ENCODE assay signal across 8 cellular contexts in the genomic region with DNA sequence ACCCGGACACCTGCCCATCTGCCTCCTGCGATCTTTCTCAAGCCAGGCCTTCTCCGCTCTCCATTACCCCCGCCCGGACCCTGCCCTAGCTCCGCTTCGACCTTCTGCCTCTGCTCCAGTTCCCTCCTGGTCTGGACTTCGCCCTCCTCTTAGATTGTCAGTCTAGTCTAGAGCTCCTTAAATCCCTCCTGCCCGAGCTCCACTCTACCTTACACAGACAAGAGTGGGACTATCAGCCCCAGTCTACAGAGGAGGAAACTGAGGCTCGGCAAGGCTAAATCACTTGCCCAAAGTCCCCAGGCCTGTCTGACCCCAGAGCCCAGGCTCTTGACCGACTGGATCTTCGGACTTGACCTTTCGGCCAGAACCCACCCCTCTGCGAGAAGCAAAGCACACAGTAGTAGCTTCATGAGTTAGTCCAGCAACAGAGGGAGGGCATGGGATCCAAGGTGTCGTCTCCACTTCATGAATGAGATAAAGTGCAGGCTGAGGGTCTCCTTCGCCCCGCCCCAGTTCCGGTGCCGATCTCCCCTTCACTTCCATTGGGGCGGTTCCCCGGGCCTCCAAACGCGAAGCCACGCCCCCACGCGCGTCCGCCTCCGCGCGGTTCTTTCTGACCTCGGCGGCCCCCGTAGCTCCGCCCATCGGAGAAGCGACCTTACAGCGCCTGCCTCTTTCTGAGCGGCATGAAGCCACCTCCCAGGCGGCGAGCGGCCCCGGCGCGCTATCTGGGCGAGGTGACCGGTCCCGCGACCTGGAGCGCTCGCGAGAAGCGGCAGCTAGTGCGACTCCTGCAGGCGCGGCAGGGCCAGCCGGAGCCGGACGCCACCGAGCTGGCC. TPM values are rescaled to one million over a fixed set of nuclear protein-coding genes. Genes with fewer than 3 reads are reported as not detected.
DNase-seq lines count a peak whose midpoint lies in the region; ATAC-seq and TF ChIP-seq lines count a peak whose summit lies in the region.

A gene with protein sequence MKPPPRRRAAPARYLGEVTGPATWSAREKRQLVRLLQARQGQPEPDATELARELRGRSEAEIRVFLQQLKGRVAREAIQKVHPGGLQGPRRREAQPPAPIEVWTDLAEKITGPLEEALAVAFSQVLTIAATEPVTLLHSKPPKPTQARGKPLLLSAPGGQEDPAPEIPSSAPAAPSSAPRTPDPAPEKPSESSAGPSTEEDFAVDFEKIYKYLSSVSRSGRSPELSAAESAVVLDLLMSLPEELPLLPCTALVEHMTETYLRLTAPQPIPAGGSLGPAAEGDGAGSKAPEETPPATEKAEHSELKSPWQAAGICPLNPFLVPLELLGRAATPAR (plus strand): TSS at position 658 of the 839 bp plus-strand sequence. CDS start 29 bp downstream, at position 687.

- peak within 1 kb of the TSS; percentile 61 for H3K4me2 ChIP-seq in trophoblast cell (ENCODE audit: low read length)

- peak within 1 kb of the TSS; percentile 77 for H2BK5ac ChIP-seq in trophoblast cell (ENCODE audit: low read depth, low read length, poor library complexity)

- H3K4me3 ChIP-seq in trophoblast cell (ENCODE audit: low read depth, low read length) (peak within 1 kb of the TSS; percentile 78), transverse colon (peak within 1 kb of the TSS; percentile 67 to 83 (median 71))

- no peak for TF ChIP-seq CTCF in GM10248 (IDR thresholded peaks at IDR 0.05; ENCODE audit: control extremely low read depth, extremely low read depth, low read depth, missing control alignments)
- no peak for TF ChIP-seq CTCF in transverse colon (IDR thresholded peaks at IDR 0.05)

- peaks cover 2% of the 10 kb centered on the region for H3K79me2 ChIP-seq in trophoblast cell (ENCODE audit: control insufficient read depth, insufficient read depth, low read length, poor library complexity)

- H4K91ac ChIP-seq in trophoblast cell (ENCODE audit: low read depth, low read length) = peak within 1 kb of the TSS; percentile 73

- DNase-seq in GM10248 (ENCODE audit: extremely low spot score) (peak; percentile 92), NCI-H1417 (lab: John Stamatoyannopoulos, UW) (peak; percentile 85 to 99 (median 98)), SW 1271 (lab: John Stamatoyannopoulos, UW) (peak; percentile 86 to 90), Right ventricle myocardium superior (peak; percentile 99), trophoblast cell (peak; percentile 86 to 94), transverse colon (peak; percentile 98)
- peak; percentile 91 for DNase-seq in activated naive CD8-positive, alpha-beta T cell treated with anti-CD3 and anti-CD28 coated beads, Interleukin-2, amount 50 U/mL, for 16 hours (ENCODE audit: low read depth, low spot score)

- peak within 1 kb of the TSS; percentile 75 for H4K12ac ChIP-seq in trophoblast cell (ENCODE audit: low read depth, low read length)

- intact Hi-C loops in Right ventricle myocardium superior (cut with DNase I) (no loop called here), transverse colon (cut with DNase I; ENCODE audit: low total_unique reads) (no loop called here)

- TF ChIP-seq POLR2A in transverse colon (IDR thresholded peaks at IDR 0.05) = peak; percentile 36

- H3K23ac ChIP-seq in trophoblast cell (ENCODE audit: low read length) = no peak within 1 kb of the TSS

- H3K14ac ChIP-seq in trophoblast cell (ENCODE audit: low read length) = peak within 1 kb of the TSS; percentile 79

- peak within 1 kb of the TSS; percentile 35 for H2BK120ac ChIP-seq in trophoblast cell (ENCODE audit: insufficient read depth, low read length, poor library complexity)

- H2AK5ac ChIP-seq in trophoblast cell (ENCODE audit: low read length) = peak within 1 kb of the TSS; percentile 39

- H2AFZ ChIP-seq in trophoblast cell (ENCODE audit: insufficient read depth, low read length, poor library complexity) = peak within 1 kb of the TSS; percentile 48

- peak within 1 kb of the TSS; percentile 91 for H3K18ac ChIP-seq in trophoblast cell (ENCODE audit: low read length)

- peaks cover 4% of the 10 kb centered on the region for H3K9me3 ChIP-seq in trophoblast cell (ENCODE audit: insufficient read depth, low read depth, low read length)
- no peaks in the 10 kb centered on the region for H3K9me3 ChIP-seq in transverse colon

- peaks cover 31% of the 10 kb centered on the region for H3K27me3 ChIP-seq in trophoblast cell (ENCODE audit: insufficient read depth, low read length)
- peaks cover 48% of the 10 kb centered on the region for H3K27me3 ChIP-seq in transverse colon

- H3K4ac ChIP-seq in trophoblast cell (ENCODE audit: low read depth, low read length) = peak within 1 kb of the TSS; percentile 8

- POLR2A ChIA-PET in GM10248 (lab: Yijun Ruan, JAX) = interaction anchor here (1.2 to 2.9 kb wide), 5 partner anchors 12 to 51 kb away, joined by 3 to 18 read pairs (median 5); a partner anchor contains a TSS

- TF ChIP-seq EP300 in transverse colon (IDR thresholded peaks at IDR 0.05; ENCODE audit: low read depth) = peak; percentile 30

- H4K8ac ChIP-seq in trophoblast cell (ENCODE audit: low read depth, low read length) = peak within 1 kb of the TSS; percentile 91

- H3K36me3 ChIP-seq in trophoblast cell (ENCODE audit: control insufficient read depth in 1 of 2, insufficient read depth in 2 of 2, low read length in 2 of 2) (peaks cover 20 to 22% of the 10 kb centered on the region in 2 experiments), transverse colon (peaks cover 0 to 10% (median 0%) of the 10 kb centered on the region in 4 donors)

- H3K4me1 ChIP-seq in trophoblast cell (ENCODE audit: control insufficient read depth in 1 of 2, insufficient read depth in 2 of 2, low read length in 2 of 2) (peaks cover 16 to 23% of the 10 kb centered on the region in 2 experiments), transverse colon (peaks cover 29 to 63% (median 47%) of the 10 kb centered on the region in 4 donors)

- peak within 1 kb of the TSS; percentile 70 for H3K27ac ChIP-seq in trophoblast cell (ENCODE audit: low read depth, low read length)
- H3K27ac ChIP-seq in transverse colon = peak within 1 kb of the TSS; percentile 88 to 99 (median 94)

- in situ Hi-C loops in transverse colon (cut with MboI; ENCODE audit: low pct_ligation_motif_present in 1 of 4, low pct_unique_long_range_greater_than_20kb in 1 of 4, low sequenced_read_pairs in 3 of 4) = no loop called here

- ATAC-seq in HG02642 (IDR thresholded peaks at IDR 0.05; ENCODE audit: poor library complexity, unreplicated experiment) (peak; percentile 62), Right ventricle myocardium superior (ENCODE audit: poor library complexity) (peak; percentile 76)

- H3K9ac ChIP-seq in trophoblast cell (ENCODE audit: low read length) = peak within 1 kb of the TSS; percentile 14

- H2BK12ac ChIP-seq in trophoblast cell (ENCODE audit: low read length) = peak within 1 kb of the TSS; percentile 19

- CTCF ChIA-PET in GM10248 (lab: Yijun Ruan, JAX) = interaction anchor here (0.9 to 3.4 kb wide), 16 partner anchors 8 to 351 kb away, joined by 3 to 17 read pairs (median 5); a partner anchor contains a TSS

- WGBS in trophoblast cell (ENCODE audit: extremely low coverage, insufficient coverage, insufficient read length) = no CpG with 5 or more reads among the region's 60 CpGs
- WGBS in transverse colon (ENCODE audit: low coverage in 1 of 2), 2 donors = 5 to 6% methylated on average over 4 to 58 of the region's 60 CpGs

- peaks cover 2% of the 10 kb centered on the region for H3K79me1 ChIP-seq in trophoblast cell (ENCODE audit: low read length)

RNA-seq across cellular contexts. Expression of the gene that starts here (rescaled TPM):
- total RNA-seq in Right ventricle myocardium superior (9.4 TPM), transverse colon (10 to 100 TPM; 11.4 to 35.9 (median 13.0) TPM)
- polyA plus RNA-seq in trophoblast cell (2013) = 16.9 and 18.3 TPM in 2 replicates

Comparison
In these comparisons a context has a peak if more than half of its experiments do, and no peak if none do; other contexts are left out.
1. Peak in every context shown above with its lines: DNase-seq, ATAC-seq, H3K4me3 ChIP-seq and H3K27ac ChIP-seq.